ENCODE assay signal across 11 cellular contexts in genomic region chr7:45073843-45074737, GRCh38. TPM values are rescaled to one million over a fixed set of nuclear protein-coding genes. Genes with fewer than 3 reads are reported as not detected.
A peak's percentile ranks its signal among the peaks of the same experiment; 100 is the strongest.
DNase-seq lines count a peak whose midpoint lies in the region; ATAC-seq, FAIRE-seq and TF ChIP-seq lines count a peak whose summit lies in the region.
"Had no signal": no experiment of that assay in that cellular context is flagged by ENCODE, and none has a peak within 500 bp of the region (broad histone marks: within the 10 kb centered on the region; RNA-seq: fewer than 3 reads in every experiment).

No MANE protein-coding gene starts in this region.

- H3K4ac ChIP-seq in mesendoderm (ENCODE audit: low read depth, low read length): no peak overlapping the region

- no peak overlapping the region for H3K18ac ChIP-seq in mesendoderm (ENCODE audit: low read length)

- no peak overlapping the region for H2BK15ac ChIP-seq in mesendoderm (replicated peaks; ENCODE audit: low read depth)

- peaks cover 30% of the 10 kb centered on the region for H3K36me3 Mint-ChIP-seq in brain
- H3K36me3 Mint-ChIP-seq in naive thymus-derived CD8-positive, alpha-beta T cell: peaks cover 6 to 81% (median 8%) of the 10 kb centered on the region in 3 donors

- no peaks in the 10 kb centered on the region for H3K9me3 ChIP-seq in kidney (ENCODE audit: control insufficient read depth in 1 of 2, low read length in 2 of 2)

- H3K9ac ChIP-seq in kidney (ENCODE audit: low read length in 2 of 2): no peak overlapping the region
- no peak overlapping the region for H3K9ac ChIP-seq in mesendoderm (ENCODE audit: low read length)

- no peak overlapping the region for H4K8ac ChIP-seq in mesendoderm (ENCODE audit: low read depth, low read length)

- no peak overlapping the region for H2BK120ac ChIP-seq in mesendoderm (ENCODE audit: low read depth, low read length)

- H3K27ac ChIP-seq in kidney (ENCODE audit: low read depth in 2 of 2, low read length in 2 of 2) (no peak overlapping the region), mesendoderm (ENCODE audit: low read depth, low read length) (no peak overlapping the region)
- H3K27ac ChIP-seq: epithelial cell of prostate had no signal

- H3K23ac ChIP-seq in mesendoderm (ENCODE audit: low read length): no peak overlapping the region

- no peak overlapping the region for H2AK5ac ChIP-seq in mesendoderm (ENCODE audit: low read length)

- TF ChIP-seq CTCF in GM10248 (IDR thresholded peaks at IDR 0.05; ENCODE audit: control extremely low read depth, extremely low read depth, low read depth, missing control alignments) (no peak), brain (conservative IDR thresholded peaks at IDR 0.05) (no peak), kidney (IDR thresholded peaks at IDR 0.05; ENCODE audit: borderline replicate concordance, extremely low read depth, insufficient read depth) (no peak)

- no peak overlapping the region for H2BK5ac ChIP-seq in mesendoderm (ENCODE audit: low read length)

- H3K4me3 ChIP-seq in kidney (ENCODE audit: low read length in 2 of 2) (no peak overlapping the region), mesendoderm (ENCODE audit: low read length) (no peak overlapping the region)

- POLR2A ChIA-PET in GM10248 (lab: Yijun Ruan, JAX): no interaction called here
- POLR2A ChIA-PET in naive thymus-derived CD8-positive, alpha-beta T cell (lab: Charles Lee): interaction anchor here (1.3 to 2.2 kb wide), 2 partner anchors 46 to 71 kb away, joined by 4 to 5 read pairs; no protein-coding TSS in a partner anchor

- DNase-seq in Ammon's horn (ENCODE audit: low spot score) (peak; percentile 45), GM10248 (ENCODE audit: extremely low spot score) (peak; percentile 22), kidney (no peak), mesendoderm (no peak), NOMO-1 (lab: John Stamatoyannopoulos, UW; ENCODE audit: unreplicated experiment in 2 of 2) (no peak)
- DNase-seq in naive thymus-derived CD8-positive, alpha-beta T cell: no peak
- DNase-seq: activated CD8-positive, alpha-beta memory T cell treated with anti-CD3 and anti-CD28 coated beads, Interleukin-2, amount 10 ng/mL, durations not matched to agents 7 days and 5 days; NCI-H526 had no signal

- H3K27me3 Mint-ChIP-seq in brain: peaks cover 3% of the 10 kb centered on the region
- H3K27me3 Mint-ChIP-seq in naive thymus-derived CD8-positive, alpha-beta T cell: no peaks in the 10 kb centered on the region
- H3K27me3 Mint-ChIP-seq: activated CD8-positive, alpha-beta memory T cell treated with anti-CD3 and anti-CD28 coated beads, Interleukin-2, amount 10 ng/mL, durations not matched to agents 7 days and 5 days had no signal

- no CpG with 5 or more reads among the region's 15 CpGs for WGBS in mesendoderm (ENCODE audit: extremely low coverage, insufficient coverage, low lambda C conversion rate)

- H3K27me3 ChIP-seq in mesendoderm (ENCODE audit: insufficient read depth, low read length, poor library complexity): no peaks in the 10 kb centered on the region

- no peaks in the 10 kb centered on the region for H3K79me1 ChIP-seq in mesendoderm (ENCODE audit: low read length)

- H3K27ac Mint-ChIP-seq in brain: peak overlapping the region in 3 of 5 experiments; percentile 62 to 94 (median 87)
- H3K27ac Mint-ChIP-seq in naive thymus-derived CD8-positive, alpha-beta T cell: peak overlapping the region in 6 of 10 donors; percentile 10 to 79 (median 50)

- peaks cover 22 to 34% of the 10 kb centered on the region in 2 donors for H3K36me3 ChIP-seq in kidney (ENCODE audit: control insufficient read depth in 1 of 2, insufficient read depth in 2 of 2, low read length in 2 of 2)
- H3K36me3 ChIP-seq in mesendoderm (ENCODE audit: control insufficient read depth, insufficient read depth, low read length): peaks cover 3% of the 10 kb centered on the region

- H3K4me1 ChIP-seq in kidney (ENCODE audit: control insufficient read depth in 1 of 2, insufficient read depth in 1 of 2, low read depth in 1 of 2, low read length in 2 of 2): no peaks in the 10 kb centered on the region
- no peaks in the 10 kb centered on the region for H3K4me1 ChIP-seq in mesendoderm (ENCODE audit: control insufficient read depth, low read depth, low read length)

- H4K5ac ChIP-seq in mesendoderm (ENCODE audit: low read length): no peak overlapping the region

- intact Hi-C loops in kidney (cut with DNase I): no loop called here

- H3K79me2 ChIP-seq in mesendoderm (ENCODE audit: control insufficient read depth, insufficient read depth, low read length): no peaks in the 10 kb centered on the region

- peaks cover 6% of the 10 kb centered on the region for H3K4me1 Mint-ChIP-seq in brain
- H3K4me1 Mint-ChIP-seq in naive thymus-derived CD8-positive, alpha-beta T cell: peaks cover 22 to 40% (median 37%) of the 10 kb centered on the region in 4 donors
- H3K4me1 Mint-ChIP-seq: activated CD8-positive, alpha-beta memory T cell treated with anti-CD3 and anti-CD28 coated beads, Interleukin-2, amount 10 ng/mL, durations not matched to agents 7 days and 5 days had no signal

- CTCF ChIA-PET in GM10248 (lab: Yijun Ruan, JAX): no interaction called here

- no peak overlapping the region for H3K4me2 ChIP-seq in mesendoderm (ENCODE audit: low read length)

- H3K9me3 Mint-ChIP-seq in brain: no peaks in the 10 kb centered on the region
- no peaks in the 10 kb centered on the region for H3K9me3 Mint-ChIP-seq in naive thymus-derived CD8-positive, alpha-beta T cell

- no peak overlapping the region for H3K4me3 Mint-ChIP-seq in brain
- H3K4me3 Mint-ChIP-seq in naive thymus-derived CD8-positive, alpha-beta T cell: no peak overlapping the region
- H3K4me3 Mint-ChIP-seq: activated CD8-positive, alpha-beta memory T cell treated with anti-CD3 and anti-CD28 coated beads, Interleukin-2, amount 10 ng/mL, durations not matched to agents 7 days and 5 days had no signal

- no peak for ATAC-seq in naive thymus-derived CD8-positive, alpha-beta T cell
- ATAC-seq in HG03354 (IDR thresholded peaks at IDR 0.05; ENCODE audit: poor library complexity, severe bottlenecking, unreplicated experiment): no peak
- ATAC-seq: activated CD8-positive, alpha-beta memory T cell treated with anti-CD3 and anti-CD28 coated beads, Interleukin-2, amount 10 ng/mL, durations not matched to agents 7 days and 5 days had no signal

- FAIRE-seq in kidney (lab: Jason Lieb, UNC): no peak

- no peak overlapping the region for H3K56ac ChIP-seq in mesendoderm (ENCODE audit: low read length)

RNA-seq across cellular contexts. Expression of gene NACAD, which starts 14.7 kb away (rescaled TPM):
- polyA plus RNA-seq in brain (ENCODE audit: insufficient read depth, low read depth, low replicate concordance) (110 TPM), kidney (ENCODE audit: insufficient read depth, low read depth, low replicate concordance) (5.0 TPM)
- under 1 TPM; 0.13 to 0.16 TPM for total RNA-seq in naive thymus-derived CD8-positive, alpha-beta T cell
- under 1 TPM; 0.06 to 0.15 (median 0.15) TPM for polyA plus RNA-seq in naive thymus-derived CD8-positive, alpha-beta T cell
- total RNA-seq in kidney: 4.2 TPM
- polyA plus RNA-seq in mesendoderm (2013, experiment 1 of 2): 2.1 TPM
- polyA plus RNA-seq in mesendoderm (2013, experiment 2 of 2): 2.0 TPM

RNA-seq across cellular contexts. Expression of gene TBRG4, which starts 37.4 kb away (rescaled TPM):
- polyA plus RNA-seq in brain (ENCODE audit: insufficient read depth, low read depth, low replicate concordance) (58.3 TPM), kidney (ENCODE audit: insufficient read depth, low read depth, low replicate concordance) (45.7 TPM)
- total RNA-seq in naive thymus-derived CD8-positive, alpha-beta T cell: 100 to 1,000 TPM; 154 to 167 TPM
- 10 to 100 TPM; 51.3 to 95.7 (median 69.0) TPM for polyA plus RNA-seq in naive thymus-derived CD8-positive, alpha-beta T cell
- total RNA-seq in kidney: 67.8 TPM
- 71.6 TPM for polyA plus RNA-seq in mesendoderm (2013, experiment 1 of 2)
- 76.3 TPM for polyA plus RNA-seq in mesendoderm (2013, experiment 2 of 2)

Comparison
In these comparisons a context has a peak if more than half of its experiments do, and no peak if none do; other contexts are left out.
1. DNase-seq: peak in Ammon's horn (single experiment) and GM10248 (single experiment); none in naive thymus-derived CD8-positive, alpha-beta T cell (0 of 10), kidney (single experiment), mesendoderm (single experiment) and NOMO-1 (0 of 2).
2. RNA of gene NACAD, which starts 14.7 kb away (polyA plus RNA-seq): 110 TPM in brain (single experiment); 5.0 TPM in kidney (single experiment) and 0.06 to 0.15 TPM in naive thymus-derived CD8-positive, alpha-beta T cell; every median in the first group is over 10 times any median in the second.